In the genomic region with DNA sequence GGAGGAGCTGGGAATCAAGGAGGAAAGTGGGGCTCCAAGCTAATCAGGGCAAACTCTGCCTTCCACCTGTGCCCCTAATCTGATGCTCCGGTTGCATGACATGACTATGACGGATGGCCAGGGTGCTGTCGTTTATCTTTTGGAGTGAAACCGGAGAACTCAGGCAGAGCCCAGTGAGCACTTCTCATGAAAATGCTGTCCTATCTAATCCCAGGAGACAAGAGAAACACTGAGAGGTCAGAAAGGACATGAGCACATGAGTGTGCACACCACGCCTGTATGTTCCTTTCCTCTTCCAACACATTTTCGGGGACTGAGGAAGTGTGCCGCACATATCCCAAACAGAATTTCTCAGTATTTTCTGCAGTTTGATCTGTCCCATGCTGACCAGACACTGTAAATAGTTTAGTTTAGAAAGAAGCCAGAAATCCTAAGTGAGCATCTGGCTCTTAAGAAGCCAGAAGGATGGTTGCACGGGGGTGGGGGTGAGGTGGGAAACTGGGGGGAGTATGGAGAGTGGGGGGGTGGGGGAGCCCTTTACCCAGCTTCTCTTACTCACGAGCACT, we compare ENCODE assay signal across 23 cellular contexts.
DNase-seq lines count a peak whose midpoint lies in the region; ATAC-seq and TF ChIP-seq lines count a peak whose summit lies in the region.
"Had no signal": no experiment of that assay in that cellular context is flagged by ENCODE, and none has a peak within 500 bp of the region (broad histone marks: within the 10 kb centered on the region; RNA-seq: fewer than 3 reads in every experiment).

No MANE protein-coding gene starts in this region.

- ATAC-seq in heart right ventricle: peak; percentile 52 to 82 (median 66)
- no peak for ATAC-seq in GM19452 (IDR thresholded peaks at IDR 0.05; ENCODE audit: unreplicated experiment)
- no peak for ATAC-seq in omental fat pad (ENCODE audit: low FRiP score)
- ATAC-seq: effector memory CD8-positive, alpha-beta T cell; T-helper 17 cell had no signal

- H3K27me3 Mint-ChIP-seq in nephron progenitor cell (ENCODE audit: low read depth, poor library complexity): peaks cover 4% of the 10 kb centered on the region
- H3K27me3 Mint-ChIP-seq: activated CD4-positive, alpha-beta memory T cell treated with anti-CD3 and anti-CD28 coated beads, Interleukin-2, amount 10 ng/mL, durations not matched to agents 7 days and 5 days; activated naive CD4-positive, alpha-beta T cell treated with anti-CD3 and anti-CD28 coated beads, Interleukin-2, amount 10 ng/mL, durations not matched to agents 7 days and 5 days; T-helper 17 cell had no signal

- no peaks in the 10 kb centered on the region for H3K36me3 ChIP-seq in heart right ventricle
- H3K36me3 ChIP-seq in breast epithelium: no peaks in the 10 kb centered on the region
- H3K36me3 ChIP-seq: SJCRH30 had no signal

- peak overlapping the region; percentile 69 for H3K4me3 Mint-ChIP-seq in nephron progenitor cell
- H3K4me3 Mint-ChIP-seq: activated CD4-positive, alpha-beta memory T cell treated with anti-CD3 and anti-CD28 coated beads, Interleukin-2, amount 10 ng/mL, durations not matched to agents 7 days and 5 days; activated naive CD4-positive, alpha-beta T cell treated with anti-CD3 and anti-CD28 coated beads, Interleukin-2, amount 10 ng/mL, durations not matched to agents 7 days and 5 days; effector memory CD8-positive, alpha-beta T cell; naive B cell; T-helper 17 cell had no signal

- H3K4me1 ChIP-seq in heart right ventricle (peaks cover 11 to 92% (median 54%) of the 10 kb centered on the region in 9 donors), breast epithelium (no peaks in the 10 kb centered on the region)

- DNase-seq in Daoy (ENCODE audit: low read depth): peak; percentile 15
- DNase-seq in NCI-H69 (lab: John Stamatoyannopoulos, UW): peak; percentile 68
- no peak for DNase-seq in heart right ventricle
- DNase-seq in nephron progenitor cell: peak; percentile 49
- DNase-seq in retina: no peak
- DNase-seq in breast epithelium (ENCODE audit: low spot score in 2 of 2): no peak
- DNase-seq in omental fat pad (ENCODE audit: low spot score): no peak
- DNase-seq: ACHN; activated CD4-positive, alpha-beta memory T cell treated with anti-CD3 and anti-CD28 coated beads, Interleukin-2, amount 10 ng/mL, durations not matched to agents 7 days and 5 days; activated naive CD4-positive, alpha-beta T cell treated with anti-CD3 and anti-CD28 coated beads, Interleukin-2, amount 10 ng/mL, durations not matched to agents 7 days and 5 days; anterior cingulate cortex; effector memory CD8-positive, alpha-beta T cell; head of caudate nucleus; naive B cell; NCI-H1048; NCI-H2081; NCI-H526 treated with DMSO at 0.1 percent for 48 hours; PC-9; SJCRH30; T-helper 17 cell had no signal

- TF ChIP-seq CTCF in heart right ventricle (IDR thresholded peaks at IDR 0.05): no peak
- no peak for TF ChIP-seq CTCF in nephron progenitor cell (IDR thresholded peaks at IDR 0.05)
- TF ChIP-seq CTCF in breast epithelium (IDR thresholded peaks at IDR 0.05): no peak
- no peak for TF ChIP-seq CTCF in omental fat pad (IDR thresholded peaks at IDR 0.05)

- H3K9me3 Mint-ChIP-seq in nephron progenitor cell: peaks cover 14% of the 10 kb centered on the region
- H3K9me3 Mint-ChIP-seq: activated CD4-positive, alpha-beta memory T cell treated with anti-CD3 and anti-CD28 coated beads, Interleukin-2, amount 10 ng/mL, durations not matched to agents 7 days and 5 days; activated naive CD4-positive, alpha-beta T cell treated with anti-CD3 and anti-CD28 coated beads, Interleukin-2, amount 10 ng/mL, durations not matched to agents 7 days and 5 days; effector memory CD8-positive, alpha-beta T cell; naive B cell had no signal

- H3K4me3 ChIP-seq in heart right ventricle (peak overlapping the region in 8 of 10 donors; percentile 2 to 32 (median 18)), breast epithelium (no peak overlapping the region)
- H3K4me3 ChIP-seq: PC-9, SJCRH30 had no signal

- H3K9me3 ChIP-seq in heart right ventricle: no peaks in the 10 kb centered on the region
- H3K9me3 ChIP-seq in breast epithelium: no peaks in the 10 kb centered on the region
- H3K9me3 ChIP-seq: SJCRH30 had no signal

- peak overlapping the region; percentile 95 for H3K27ac Mint-ChIP-seq in nephron progenitor cell
- H3K27ac Mint-ChIP-seq: activated CD4-positive, alpha-beta memory T cell treated with anti-CD3 and anti-CD28 coated beads, Interleukin-2, amount 10 ng/mL, durations not matched to agents 7 days and 5 days; activated naive CD4-positive, alpha-beta T cell treated with anti-CD3 and anti-CD28 coated beads, Interleukin-2, amount 10 ng/mL, durations not matched to agents 7 days and 5 days; effector memory CD8-positive, alpha-beta T cell; naive B cell; T-helper 17 cell had no signal

- H3K4me1 Mint-ChIP-seq in nephron progenitor cell: peaks cover 53% of the 10 kb centered on the region
- H3K4me1 Mint-ChIP-seq: activated CD4-positive, alpha-beta memory T cell treated with anti-CD3 and anti-CD28 coated beads, Interleukin-2, amount 10 ng/mL, durations not matched to agents 7 days and 5 days; activated naive CD4-positive, alpha-beta T cell treated with anti-CD3 and anti-CD28 coated beads, Interleukin-2, amount 10 ng/mL, durations not matched to agents 7 days and 5 days; naive B cell had no signal

- peak overlapping the region; percentile 47 to 88 (median 80) for H3K27ac ChIP-seq in heart right ventricle
- H3K27ac ChIP-seq in breast epithelium: peak overlapping the region in 1 of 2 donors; percentile 20
- H3K27ac ChIP-seq: C4-2B, KMS-11, PC-9, SJCRH30 had no signal

- WGBS in heart right ventricle, 2 donors: 11 to 26% methylated on average over 9 of the region's 9 CpGs

- peaks cover 12% of the 10 kb centered on the region for H3K36me3 Mint-ChIP-seq in nephron progenitor cell (ENCODE audit: low read depth)
- H3K36me3 Mint-ChIP-seq: activated naive CD4-positive, alpha-beta T cell treated with anti-CD3 and anti-CD28 coated beads, Interleukin-2, amount 10 ng/mL, durations not matched to agents 7 days and 5 days; naive B cell had no signal

- H3K27me3 ChIP-seq in heart right ventricle (no peaks in the 10 kb centered on the region), breast epithelium (no peaks in the 10 kb centered on the region)
- H3K27me3 ChIP-seq: SJCRH30 had no signal

- TF ChIP-seq POLR2A in breast epithelium (IDR thresholded peaks at IDR 0.05): no peak

- intact Hi-C loops in heart right ventricle (cut with DNase I) (loop anchor here in 6 of 10 donors (5.0 to 10.0 kb wide), 2 partner anchors 75 to 77 kb away; no protein-coding TSS in a partner anchor), breast epithelium (cut with DNase I; ENCODE audit: low total_unique reads) (no loop called here)

Comparison
In these comparisons a context has a peak if more than half of its experiments do, and no peak if none do; other contexts are left out.
1. DNase-seq: peak in Daoy (single experiment), NCI-H69 (single experiment) and nephron progenitor cell (single experiment); none in heart right ventricle (0 of 2), retina (single experiment), breast epithelium (0 of 2) and omental fat pad (single experiment).
2. ATAC-seq: peak in heart right ventricle (8 of 8); none in GM19452 (single experiment) and omental fat pad (single experiment).
3. H3K4me3 ChIP-seq: peak in heart right ventricle (8 of 10); none in breast epithelium (0 of 3).